Comparison of ENCODE assay signal across 23 cellular contexts in the genomic region with DNA sequence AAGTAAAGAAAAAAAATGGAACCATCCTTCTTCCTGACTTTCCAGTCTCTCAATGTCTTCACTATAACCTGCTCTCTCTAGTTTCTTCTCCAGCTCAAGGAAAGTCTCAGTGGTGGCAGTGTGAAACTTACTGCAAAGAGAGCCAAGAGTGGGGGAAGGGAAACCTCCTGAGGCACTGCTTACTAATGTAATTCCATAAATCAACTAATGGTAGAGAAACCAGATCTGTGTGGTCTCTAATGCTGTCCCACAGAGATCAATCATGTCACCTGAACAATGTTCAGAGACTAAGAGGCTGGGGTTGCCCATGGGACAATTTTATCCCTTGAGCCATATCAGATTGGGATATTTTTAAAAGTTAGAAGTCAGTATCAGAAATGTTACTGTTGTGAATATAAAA. TPM values are rescaled to one million over a fixed set of nuclear protein-coding genes. Genes with fewer than 3 reads are reported as not detected.
DNase-seq lines count a peak whose midpoint lies in the region; ATAC-seq and TF ChIP-seq lines count a peak whose summit lies in the region.
"Had no signal": no experiment of that assay in that cellular context is flagged by ENCODE, and none has a peak within 500 bp of the region (broad histone marks: within the 10 kb centered on the region; RNA-seq: fewer than 3 reads in every experiment).

No MANE protein-coding gene starts in this region.

- intact Hi-C loops in mammary epithelial cell (cut with micrococcal nuclease), result no loop called here

- peaks cover 8% of the 10 kb centered on the region; the same call in 1 of the 2 replicates for H3F3A ChIP-seq in OCI-LY1 (ENCODE audit: insufficient read depth, low read length)

- H3K79me2 ChIP-seq in OCI-LY1 (ENCODE audit: insufficient read depth, low read length), result peaks cover 6% of the 10 kb centered on the region; the same call in 1 of the 2 replicates
- no peaks in the 10 kb centered on the region for H3K79me2 ChIP-seq in mammary epithelial cell (ENCODE audit: insufficient read depth, low read length)

- H3K4me3 ChIP-seq in OCI-LY1 (ENCODE audit: low read depth, low read length, poor library complexity, severe bottlenecking) (peak overlapping the region; percentile 88), iPS-18a (ENCODE audit: low read length) (peak overlapping the region; percentile 24), mammary epithelial cell (replicated peaks in 1 of 3; ENCODE audit: insufficient read depth in 1 of 3, low read depth in 2 of 3, low read length in 3 of 3) (no peak overlapping the region)
- H3K4me3 ChIP-seq: BLaER1 had no signal

- H3K36me3 ChIP-seq in OCI-LY1 (ENCODE audit: insufficient read depth, low read length) (no peaks in the 10 kb centered on the region), iPS-18a (ENCODE audit: control insufficient read depth, low read depth, low read length) (no peaks in the 10 kb centered on the region), mammary epithelial cell (ENCODE audit: insufficient read depth, low read length) (no peaks in the 10 kb centered on the region)
- H3K36me3 ChIP-seq: BLaER1 had no signal

- H3K9me2 ChIP-seq in OCI-LY1 (ENCODE audit: low read depth, low read length), result no peaks in the 10 kb centered on the region

- dilution Hi-C loops in mammary epithelial cell (cut with HindIII; ENCODE audit: low sequenced_read_pairs), result no loop called here

- H3K4me2 ChIP-seq in OCI-LY1 (ENCODE audit: low read length), result peak overlapping the region; percentile 89
- no peak overlapping the region for H3K4me2 ChIP-seq in mammary epithelial cell (ENCODE audit: insufficient read depth, low read depth, low read length)
- H3K4me2 ChIP-seq: BLaER1 had no signal

- TF ChIP-seq CTCF in OCI-LY1 (IDR thresholded peaks at IDR 0.05; ENCODE audit: low read length), result no peak
- TF ChIP-seq CTCF in mammary epithelial cell (conservative IDR thresholded peaks at IDR 0.05 in 1 of 2, IDR thresholded peaks at IDR 0.05 in 1 of 2; ENCODE audit: extremely low read depth in 1 of 2, insufficient read depth in 1 of 2, low read depth in 1 of 2, low read length in 2 of 2), result no peak

- BruUV-seq in mammary epithelial cell (replicated peaks; lab: Mats Ljungman, UMichigan), result no TSS peak

- H3K27ac ChIP-seq in OCI-LY1 (ENCODE audit: low read depth, low read length, poor library complexity, severe bottlenecking) (peak overlapping the region; percentile 99), iPS-18a (ENCODE audit: low read length) (no peak overlapping the region), mammary epithelial cell (ENCODE audit: insufficient read depth, low read depth, low read length) (no peak overlapping the region)
- H3K27ac ChIP-seq: BLaER1, epithelial cell of prostate had no signal

- no peak overlapping the region for H2AFZ ChIP-seq in OCI-LY1 (ENCODE audit: low read length)
- no peak overlapping the region for H2AFZ ChIP-seq in mammary epithelial cell (ENCODE audit: low read depth, low read length)

- H4K20me1 ChIP-seq in OCI-LY1 (ENCODE audit: insufficient read depth, low read length) (no peaks in the 10 kb centered on the region), mammary epithelial cell (ENCODE audit: insufficient read depth, low read length) (no peaks in the 10 kb centered on the region)
- H4K20me1 ChIP-seq: BLaER1 had no signal

- peak in 2 of 3 experiments; percentile 39 to 66 for DNase-seq in NCI-H1417 (lab: John Stamatoyannopoulos, UW)
- no peak for DNase-seq in NCI-H1417 treated with DMSO at 0.1 percent for 48 hours (lab: John Stamatoyannopoulos, UW)
- DNase-seq in renal cortical epithelial cell (ENCODE audit: low read depth), result peak; percentile 31
- no peak for DNase-seq in G401 (ENCODE audit: low spot score)
- DNase-seq in mammary epithelial cell, result no peak
- DNase-seq: 8988T; activated CD4-positive, alpha-beta T cell treated with anti-CD3 and anti-CD28 coated beads for 36 hours; activated CD8-positive, alpha-beta memory T cell treated with anti-CD3 and anti-CD28 coated beads, Interleukin-2, amount 10 ng/mL, durations not matched to agents 7 days and 5 days; activated naive CD8-positive, alpha-beta T cell treated with anti-CD3 and anti-CD28 coated beads, Interleukin-2, amount 50 U/mL, for 24 hours; DMS153; foreskin melanocyte; left ventricle myocardium superior; NCI-H187 treated with DMSO at 0.1 percent for 48 hours; posterior cingulate gyrus; stimulated activated CD4-positive, alpha-beta T cell treated with anti-CD3 and anti-CD28 coated beads, Interleukin-4, amount 100 ng/mL, for 24 hours had no signal

- in situ Hi-C loops in G401 (cut with HindIII; ENCODE audit: low sequenced_read_pairs), result no loop called here
- in situ Hi-C loops in mammary epithelial cell (cut with MboI; ENCODE audit: low sequenced_read_pairs in 2 of 2), result no loop called here

- H3K27me3 ChIP-seq in OCI-LY1 (ENCODE audit: insufficient read depth, low read length) (no peaks in the 10 kb centered on the region), iPS-18a (ENCODE audit: control insufficient read depth, insufficient read depth, low read length) (peaks cover 10% of the 10 kb centered on the region), mammary epithelial cell (ENCODE audit: insufficient read depth, low read length) (peaks cover 6% of the 10 kb centered on the region)
- H3K27me3 ChIP-seq: BLaER1 had no signal

- no peak for ATAC-seq in HG03175 (IDR thresholded peaks at IDR 0.05; ENCODE audit: unreplicated experiment)
- ATAC-seq: activated CD4-positive, alpha-beta T cell treated with anti-CD3 and anti-CD28 coated beads for 36 hours; activated CD8-positive, alpha-beta memory T cell treated with anti-CD3 and anti-CD28 coated beads, Interleukin-2, amount 10 ng/mL, durations not matched to agents 7 days and 5 days; activated naive CD8-positive, alpha-beta T cell treated with anti-CD3 and anti-CD28 coated beads, Interleukin-2, amount 50 U/mL, for 24 hours; activated T-helper 17 cell treated with anti-CD3 and anti-CD28 coated beads, Interleukin-2, amount 50 U/mL, for 72 hours; left ventricle myocardium superior; Panc1 had no signal

- H3K4me1 ChIP-seq in OCI-LY1 (ENCODE audit: insufficient read depth, low read length, severe bottlenecking) (peaks cover 53% of the 10 kb centered on the region), iPS-18a (ENCODE audit: control insufficient read depth, low read depth, low read length) (peaks cover 25% of the 10 kb centered on the region), mammary epithelial cell (ENCODE audit: insufficient read depth, low read length) (peaks cover 5% of the 10 kb centered on the region)

- CTCF ChIA-PET in mammary epithelial cell (lab: Charles Lee; ENCODE audit: low non-redundant PET), result no interaction called here

- H3K9me3 ChIP-seq in OCI-LY1 (ENCODE audit: low read length), result no peaks in the 10 kb centered on the region
- no peaks in the 10 kb centered on the region for H3K9me3 ChIP-seq in iPS-18a (ENCODE audit: control insufficient read depth, low read depth, low read length)
- H3K9me3 ChIP-seq in mammary epithelial cell (replicated peaks; ENCODE audit: insufficient read depth, low read length), result no peaks in the 10 kb centered on the region
- H3K9me3 ChIP-seq: BLaER1 had no signal

- H3K9ac ChIP-seq in OCI-LY1 (ENCODE audit: low read length), result peak overlapping the region; percentile 23; the same call in 1 of the 2 replicates
- H3K9ac ChIP-seq in iPS-18a (ENCODE audit: low read length), result no peak overlapping the region
- no peak overlapping the region for H3K9ac ChIP-seq in mammary epithelial cell (ENCODE audit: insufficient read depth, low read length)
- H3K9ac ChIP-seq: BLaER1 had no signal

RNA-seq across cellular contexts. Expression of gene CXXC4, which starts 7.6 kb away (rescaled TPM):
- 0.05 TPM in 1 of 2 replicates, not detected in the other for total RNA-seq in renal cortical epithelial cell
- 1.9 and 2.8 TPM in 2 replicates for total RNA-seq in G401 (2014; rRNA removed; shearing (Covaris generic))
- under 1 TPM in 1 of 2 donors, not detected in 1; 0.17 TPM for total RNA-seq in mammary epithelial cell
- not detected for polyA plus RNA-seq in mammary epithelial cell
- polyA minus RNA-seq in mammary epithelial cell, result not detected
- total RNA-seq: activated CD4-positive, alpha-beta T cell treated with anti-CD3 and anti-CD28 coated beads for 36 hours; activated CD8-positive, alpha-beta memory T cell treated with anti-CD3 and anti-CD28 coated beads, Interleukin-2, amount 10 ng/mL, durations not matched to agents 7 days and 5 days; activated T-helper 17 cell treated with anti-CD3 and anti-CD28 coated beads, Interleukin-2, amount 50 U/mL, for 72 hours; M059J had no signal

Comparison
In these comparisons a context has a peak if more than half of its experiments do, and no peak if none do; other contexts are left out.
1. DNase-seq: peak in NCI-H1417 (2 of 3) and renal cortical epithelial cell (single experiment); none in NCI-H1417 treated with DMSO at 0.1 percent for 48 hours (single experiment), G401 (single experiment) and mammary epithelial cell (single experiment).
2. H3K4me3 ChIP-seq: peak in OCI-LY1 (single experiment) and iPS-18a (single experiment); none in mammary epithelial cell (0 of 3).